Comparison of ENCODE assay signal across 15 cellular contexts in genomic region chr11:1755344-1756023, GRCh38. TPM values are rescaled to one million over a fixed set of nuclear protein-coding genes. Genes with fewer than 3 reads are reported as not detected.
A peak's percentile ranks its signal among the peaks of the same experiment; 100 is the strongest.
DNase-seq lines count a peak whose midpoint lies in the region; ATAC-seq and TF ChIP-seq lines count a peak whose summit lies in the region.
"Had no signal": no experiment of that assay in that cellular context is flagged by ENCODE, and none has a peak within 500 bp of the region (broad histone marks: within the 10 kb centered on the region; RNA-seq: fewer than 3 reads in every experiment).

No MANE protein-coding gene starts in this region.

- H3K79me1 ChIP-seq in mesenchymal stem cell (replicated peaks; ENCODE audit: low read length, poor library complexity, severe bottlenecking): peaks cover 32% of the 10 kb centered on the region

- no peak overlapping the region for H3K14ac ChIP-seq in mesenchymal stem cell (ENCODE audit: low read length in 2 of 2)

- H3K36me3 ChIP-seq in GM23338 (ENCODE audit: insufficient read depth) (no peaks in the 10 kb centered on the region), mesenchymal stem cell (ENCODE audit: control insufficient read depth in 1 of 2, insufficient read depth in 2 of 2, low read depth in 1 of 2, low read length in 2 of 2) (peaks cover 78 to 98% of the 10 kb centered on the region in 2 experiments)

- no peak overlapping the region for H3K9ac ChIP-seq in mesenchymal stem cell (ENCODE audit: low read length)

- no peaks in the 10 kb centered on the region for H4K20me1 ChIP-seq in GM23338 (replicated peaks; ENCODE audit: insufficient read depth)

- peak overlapping the region in 1 of 2 experiments; percentile 13 for H2BK12ac ChIP-seq in mesenchymal stem cell (ENCODE audit: low read length in 2 of 2)

- WGBS in mesenchymal stem cell: 95% methylated on average over 17 of the region's 17 CpGs

- H2BK15ac ChIP-seq in mesenchymal stem cell (ENCODE audit: low read depth, poor library complexity, severe bottlenecking): peak overlapping the region; percentile 58

- no peak overlapping the region for H3K4me3 ChIP-seq in GM23338
- H3K4me3 ChIP-seq in mesenchymal stem cell (ENCODE audit: insufficient read depth in 1 of 2, low read depth in 1 of 2, low read length in 2 of 2): no peak overlapping the region
- H3K4me3 ChIP-seq: sigmoid colon had no signal

- H3K27ac ChIP-seq in GM23338 (ENCODE audit: low read depth) (no peak overlapping the region), mesenchymal stem cell (ENCODE audit: low read length, poor library complexity, severe bottlenecking) (no peak overlapping the region)
- H3K27ac ChIP-seq: sigmoid colon had no signal

- no peak for ATAC-seq in GM23338
- ATAC-seq in activated naive CD8-positive, alpha-beta T cell treated with anti-CD3 and anti-CD28 coated beads, Interleukin-2, amount 50 U/mL, for 24 hours: no peak
- ATAC-seq in sciatic nerve: no peak
- no peak for ATAC-seq in GM19328 (IDR thresholded peaks at IDR 0.05; ENCODE audit: unreplicated experiment)
- ATAC-seq in GM18868 (IDR thresholded peaks at IDR 0.05; ENCODE audit: unreplicated experiment): no peak

- H3K4me1 ChIP-seq in GM23338 (ENCODE audit: insufficient read depth) (no peaks in the 10 kb centered on the region; the same call in 1 of the 2 replicates), mesenchymal stem cell (ENCODE audit: control insufficient read depth, insufficient read depth, low read depth, low read length) (peaks cover 49% of the 10 kb centered on the region)

- no peak overlapping the region for H2AFZ ChIP-seq in GM23338
- H2AFZ ChIP-seq in mesenchymal stem cell (ENCODE audit: low read depth, low read length): no peak overlapping the region

- H3K4me3 Mint-ChIP-seq in CD14-positive monocyte: peak overlapping the region; percentile 42 to 53
- no peak overlapping the region for H3K4me3 Mint-ChIP-seq in GM23338
- peak overlapping the region; percentile 36 for H3K4me3 Mint-ChIP-seq in activated naive CD8-positive, alpha-beta T cell treated with anti-CD3 and anti-CD28 coated beads, Interleukin-2, amount 50 U/mL, for 24 hours
- H3K4me3 Mint-ChIP-seq: HFFc6 had no signal

- peaks cover under 1 to 9% (median 3%) of the 10 kb centered on the region in 3 donors for H3K27me3 Mint-ChIP-seq in CD14-positive monocyte (ENCODE audit: low read depth in 3 of 3)
- peaks cover 6% of the 10 kb centered on the region for H3K27me3 Mint-ChIP-seq in GM23338 (ENCODE audit: insufficient read depth, low read depth, poor library complexity)
- H3K27me3 Mint-ChIP-seq in activated naive CD8-positive, alpha-beta T cell treated with anti-CD3 and anti-CD28 coated beads, Interleukin-2, amount 50 U/mL, for 24 hours: peaks cover 1% of the 10 kb centered on the region

- H3K27ac Mint-ChIP-seq in CD14-positive monocyte (peak overlapping the region in 4 of 7 donors; percentile 18 to 75 (median 47)), GM23338 (peak overlapping the region; percentile 34; the same call in 1 of the 2 replicates)
- H3K27ac Mint-ChIP-seq in activated naive CD8-positive, alpha-beta T cell treated with anti-CD3 and anti-CD28 coated beads, Interleukin-2, amount 50 U/mL, for 24 hours: peak overlapping the region; percentile 34
- H3K27ac Mint-ChIP-seq: HFFc6 had no signal

- no peaks in the 10 kb centered on the region for H3K79me2 ChIP-seq in GM23338 (replicated peaks; ENCODE audit: insufficient read depth)

- H3K27me3 ChIP-seq in GM23338 (ENCODE audit: insufficient read depth) (peaks cover 1% of the 10 kb centered on the region; the same call in 1 of the 2 replicates), mesenchymal stem cell (ENCODE audit: control insufficient read depth in 1 of 2, insufficient read depth in 1 of 2, low read length in 2 of 2) (no peaks in the 10 kb centered on the region)

- peak overlapping the region in 1 of 2 experiments; percentile 41 for H3K18ac ChIP-seq in mesenchymal stem cell (ENCODE audit: low read depth in 1 of 2, low read length in 2 of 2)

- peak overlapping the region; percentile 29 for H4K91ac ChIP-seq in mesenchymal stem cell (ENCODE audit: low read length)

- H3K36me3 Mint-ChIP-seq in CD14-positive monocyte: peaks cover 55 to 81% of the 10 kb centered on the region in 2 donors
- peaks cover 12% of the 10 kb centered on the region; the same call in 2 of the 3 replicates for H3K36me3 Mint-ChIP-seq in GM23338 (ENCODE audit: low read depth)
- H3K36me3 Mint-ChIP-seq in activated naive CD8-positive, alpha-beta T cell treated with anti-CD3 and anti-CD28 coated beads, Interleukin-2, amount 50 U/mL, for 24 hours (ENCODE audit: low read depth): peaks cover 5% of the 10 kb centered on the region

- H2AK5ac ChIP-seq in mesenchymal stem cell (ENCODE audit: low read length, severe bottlenecking): no peak overlapping the region

- H3K9me3 Mint-ChIP-seq in CD14-positive monocyte (no peaks in the 10 kb centered on the region), GM23338 (no peaks in the 10 kb centered on the region)
- no peaks in the 10 kb centered on the region for H3K9me3 Mint-ChIP-seq in activated naive CD8-positive, alpha-beta T cell treated with anti-CD3 and anti-CD28 coated beads, Interleukin-2, amount 50 U/mL, for 24 hours
- H3K9me3 Mint-ChIP-seq: HFFc6 had no signal

- intact Hi-C loops in CD14-positive monocyte (cut with micrococcal nuclease) (loop anchor here (5.0 kb wide), 2 partner anchors 37 to 42 kb away; no protein-coding TSS in a partner anchor), sciatic nerve (cut with DNase I) (no loop called here)

- no peak overlapping the region for H3K23ac ChIP-seq in mesenchymal stem cell (ENCODE audit: low read length in 2 of 2)

- DNase-seq in CD14-positive monocyte (ENCODE audit: low spot score) (no peak), GM23338 (ENCODE audit: low spot score) (no peak), mesenchymal stem cell (no peak), sciatic nerve (ENCODE audit: low spot score) (no peak), H4 (ENCODE audit: low spot score) (no peak)
- DNase-seq in activated naive CD8-positive, alpha-beta T cell treated with anti-CD3 and anti-CD28 coated beads, Interleukin-2, amount 50 U/mL, for 24 hours: no peak
- DNase-seq: COR-L47, HFFc6, midbrain, NCI-H82, sigmoid colon had no signal

- no peak overlapping the region for H4K8ac ChIP-seq in mesenchymal stem cell (ENCODE audit: low read length)

- TF ChIP-seq CTCF in CD14-positive monocyte (IDR thresholded peaks at IDR 0.05) (no peak), GM23338 (conservative IDR thresholded peaks at IDR 0.05; ENCODE audit: low read depth in 2 of 2) (no peak)

- H3K4ac ChIP-seq in mesenchymal stem cell (ENCODE audit: low read depth in 1 of 2, low read length in 2 of 2): no peak overlapping the region

- H2BK120ac ChIP-seq in mesenchymal stem cell (ENCODE audit: low read depth, low read length): no peak overlapping the region

- H3K4me2 ChIP-seq in GM23338 (no peak overlapping the region), mesenchymal stem cell (ENCODE audit: low read length, poor library complexity, severe bottlenecking) (no peak overlapping the region)

- no peak overlapping the region for H2BK5ac ChIP-seq in mesenchymal stem cell (ENCODE audit: low read depth, low read length, poor library complexity, severe bottlenecking)

- no peaks in the 10 kb centered on the region for H3K9me3 ChIP-seq in mesenchymal stem cell (ENCODE audit: control insufficient read depth, low read length)
- H3K9me3 ChIP-seq: sigmoid colon had no signal

- H3F3A ChIP-seq in GM23338 (replicated peaks; ENCODE audit: low read depth): no peaks in the 10 kb centered on the region

- H3K9me2 ChIP-seq in GM23338 (ENCODE audit: insufficient read depth): no peaks in the 10 kb centered on the region

- peaks cover 77% of the 10 kb centered on the region for H3K4me1 Mint-ChIP-seq in CD14-positive monocyte
- H3K4me1 Mint-ChIP-seq in GM23338: peaks cover 6% of the 10 kb centered on the region; the same call in 2 of the 3 replicates
- H3K4me1 Mint-ChIP-seq in activated naive CD8-positive, alpha-beta T cell treated with anti-CD3 and anti-CD28 coated beads, Interleukin-2, amount 50 U/mL, for 24 hours: peaks cover 56% of the 10 kb centered on the region

TF ChIP-seq in GM23338, 12 proteins besides CTCF, POLR2A, EP300 and RAD21 (continues in another document):
- TF ChIP-seq ZNF331 (CRISPR knock-in tag; IDR thresholded peaks at IDR 0.05; ENCODE audit: low read depth) (no peak), NANOG (IDR thresholded peaks at IDR 0.05; ENCODE audit: borderline replicate concordance) (no peak), JUNB (IDR thresholded peaks at IDR 0.05; ENCODE audit: unreplicated experiment) (no peak), POLR2AphosphoS5 (IDR thresholded peaks at IDR 0.05; ENCODE audit: low read depth) (no peak)

RNA-seq across cellular contexts. Expression of gene IFITM10, which starts 5.1 kb away (rescaled TPM):
- not detected for polyA plus RNA-seq in CD14-positive monocyte
- not detected in 2 replicates for total RNA-seq in GM23338 (2014; rRNA removed; shearing (Covaris generic))
- polyA plus RNA-seq in GM23338 (2016; fragmentation: Nextera tagmentation; extraction: Ambion mirVana): 0.06 TPM in 1 of 2 replicates, not detected in the other
- 0.61 TPM for polyA plus RNA-seq in mesenchymal stem cell (2013, experiment 1 of 2)
- polyA plus RNA-seq in mesenchymal stem cell (2013, experiment 2 of 2): 0.53 TPM
- total RNA-seq in sciatic nerve: 3.4 TPM
- total RNA-seq in H4 (2014; rRNA removed; shearing (Covaris generic)): 1.4 and 2.0 TPM in 2 replicates

RNA-seq across cellular contexts. Expression of gene CTSD, which starts 8.2 kb away (rescaled TPM):
- 1,000 to 10,000 TPM in 1 of 2 donors, 100 to 1,000 TPM in 1; 855 to 1,372 TPM for polyA plus RNA-seq in CD14-positive monocyte
- total RNA-seq in GM23338 (2014; rRNA removed; shearing (Covaris generic)): 198 and 251 TPM in 2 replicates
- 67.1 and 73.6 TPM in 2 replicates for polyA plus RNA-seq in GM23338 (2016; fragmentation: Nextera tagmentation; extraction: Ambion mirVana)
- 431 TPM for polyA plus RNA-seq in mesenchymal stem cell (2013, experiment 1 of 2)
- polyA plus RNA-seq in mesenchymal stem cell (2013, experiment 2 of 2): 422 TPM
- total RNA-seq in sciatic nerve: 554 TPM
- total RNA-seq in H4 (2014; rRNA removed; shearing (Covaris generic)): 516 and 559 TPM in 2 replicates

RNA-seq across cellular contexts. Expression of gene KRTAP5-6, which starts 58.5 kb away (rescaled TPM):
- polyA plus RNA-seq in CD14-positive monocyte (not detected), GM23338 (2016; fragmentation: Nextera tagmentation; extraction: Ambion mirVana) (not detected in 2 replicates)
- total RNA-seq in GM23338 (2014; rRNA removed; shearing (Covaris generic)): not detected in 2 replicates
- polyA plus RNA-seq in mesenchymal stem cell (2013, experiment 1 of 2): not detected
- not detected for polyA plus RNA-seq in mesenchymal stem cell (2013, experiment 2 of 2)
- total RNA-seq in sciatic nerve: not detected
- not detected in 2 replicates for total RNA-seq in H4 (2014; rRNA removed; shearing (Covaris generic))
- total RNA-seq: endothelial cell of umbilical vein, HFFc6, M059J, sigmoid colon had no signal
- polyA plus RNA-seq: endothelial cell of umbilical vein, sigmoid colon had no signal
